In the genomic region with DNA sequence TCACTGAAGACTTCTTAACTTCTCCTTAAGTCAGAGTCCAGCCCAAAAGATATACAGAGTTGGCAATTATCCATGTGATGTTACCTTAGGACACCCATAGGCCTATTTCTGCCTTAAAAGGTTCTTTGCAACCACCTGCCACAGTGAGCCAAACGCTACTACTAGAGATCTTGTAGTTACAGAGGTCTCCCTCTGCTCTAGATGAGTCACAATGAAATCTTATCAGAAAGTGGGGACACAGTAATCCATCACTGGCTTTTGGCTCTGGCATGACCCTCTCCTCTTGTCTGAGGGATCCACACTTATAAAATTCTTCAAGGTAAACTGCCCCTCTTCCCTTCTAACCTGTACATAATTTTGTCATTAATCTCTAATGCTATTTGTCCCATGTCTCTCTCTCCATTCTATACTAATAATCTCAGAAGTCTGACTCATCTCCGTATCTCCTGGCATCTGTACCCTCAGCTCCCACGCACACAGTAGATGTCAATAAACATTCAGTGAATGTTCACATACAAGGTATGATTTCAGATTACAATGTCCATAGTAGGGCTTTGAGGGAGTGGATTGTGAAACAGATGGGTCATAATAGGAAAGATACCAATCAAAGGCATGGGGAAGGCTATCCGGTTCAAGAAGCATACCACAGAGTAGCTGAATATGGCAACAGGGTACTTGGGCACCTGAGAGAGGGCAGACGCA, we compare ENCODE assay signal across 8 cellular contexts.
DNase-seq lines count a peak whose midpoint lies in the region; ATAC-seq, FAIRE-seq and TF ChIP-seq lines count a peak whose summit lies in the region.

No MANE protein-coding gene starts in this region.

- intact Hi-C loops in Right ventricle myocardium inferior (cut with DNase I), result no loop called here

- H3K9me3 ChIP-seq in HEK293 (ENCODE audit: control insufficient read depth, insufficient read depth, low read depth, low read length), result no peaks in the 10 kb centered on the region

- H3K4me3 ChIP-seq in HEK293 (ENCODE audit: low read depth, low read length), result no peak overlapping the region

- H3K27ac ChIP-seq in HEK293 (ENCODE audit: extremely low read depth, low read depth, low read length), result no peak overlapping the region

- POLR2A ChIA-PET in HEK293 (lab: Yijun Ruan, JAX), result no interaction called here

- no peak for ATAC-seq in Right ventricle myocardium inferior

- DNase-seq in GM18507 (ENCODE audit: extremely low spot score, insufficient read length, low read depth) (no peak), RPMI7951 (ENCODE audit: low read depth) (peak; percentile 17), hepatic stellate cell (ENCODE audit: low spot score) (peak; percentile 8), DMS153 (lab: John Stamatoyannopoulos, UW) (no peak), Right ventricle myocardium inferior (ENCODE audit: missing footprints) (no peak), NCI-H1930 (lab: John Stamatoyannopoulos, UW) (no peak), HuH-7 (ENCODE audit: low spot score) (no peak)

- CTCF ChIA-PET in HEK293 (lab: Yijun Ruan, JAX), result interaction anchor here (1.4 kb wide), 1 partner anchor 110 kb away, joined by 6 read pairs; no protein-coding TSS in a partner anchor

- H3K36me3 ChIP-seq in HEK293 (ENCODE audit: control insufficient read depth in 2 of 2, insufficient read depth in 1 of 2, low read length in 2 of 2), result no peaks in the 10 kb centered on the region

- peaks cover 27% of the 10 kb centered on the region for H3K4me1 ChIP-seq in HEK293 (ENCODE audit: control insufficient read depth, insufficient read depth, low read length)

- no peak for TF ChIP-seq CTCF in HEK293 (tag by site-specific recombination; IDR thresholded peaks at IDR 0.05)

- FAIRE-seq in GM18507 (lab: Jason Lieb, UNC), result peak; percentile 89

TF ChIP-seq in HEK293, 187 proteins besides CTCF, POLR2A, EP300 and RAD21 (continues in another document):
- peak; percentile 50; the same call in 1 of the 2 replicates for TF ChIP-seq ZNF629 (tag by site-specific recombination; IDR thresholded peaks at IDR 0.05)
- TF ChIP-seq EGR2 (tag by site-specific recombination; IDR thresholded peaks at IDR 0.05; ENCODE audit: low read depth), result 0 out of 2 replicates have a peak, but pooled peaks have one; percentile 17
- TF ChIP-seq SETDB1 (IDR thresholded peaks at IDR 0.05; ENCODE audit: insufficient read length, low read length), result no peak
- TF ChIP-seq ZNF701 (tag by site-specific recombination; IDR thresholded peaks at IDR 0.05), result no peak
- no peak for TF ChIP-seq ZNF324 (tag by site-specific recombination; IDR thresholded peaks at IDR 0.05)
- peak; percentile 30; the same call in 1 of the 2 replicates for TF ChIP-seq ZNF394 (tag by site-specific recombination; IDR thresholded peaks at IDR 0.05; ENCODE audit: borderline replicate concordance)
- TF ChIP-seq, protein P1, sequence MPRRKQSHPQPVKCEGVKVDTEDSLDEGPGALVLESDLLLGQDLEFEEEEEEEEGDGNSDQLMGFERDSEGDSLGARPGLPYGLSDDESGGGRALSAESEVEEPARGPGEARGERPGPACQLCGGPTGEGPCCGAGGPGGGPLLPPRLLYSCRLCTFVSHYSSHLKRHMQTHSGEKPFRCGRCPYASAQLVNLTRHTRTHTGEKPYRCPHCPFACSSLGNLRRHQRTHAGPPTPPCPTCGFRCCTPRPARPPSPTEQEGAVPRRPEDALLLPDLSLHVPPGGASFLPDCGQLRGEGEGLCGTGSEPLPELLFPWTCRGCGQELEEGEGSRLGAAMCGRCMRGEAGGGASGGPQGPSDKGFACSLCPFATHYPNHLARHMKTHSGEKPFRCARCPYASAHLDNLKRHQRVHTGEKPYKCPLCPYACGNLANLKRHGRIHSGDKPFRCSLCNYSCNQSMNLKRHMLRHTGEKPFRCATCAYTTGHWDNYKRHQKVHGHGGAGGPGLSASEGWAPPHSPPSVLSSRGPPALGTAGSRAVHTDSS (tag by site-specific recombination; IDR thresholded peaks at IDR 0.05), result no peak
- TF ChIP-seq, protein P2, sequence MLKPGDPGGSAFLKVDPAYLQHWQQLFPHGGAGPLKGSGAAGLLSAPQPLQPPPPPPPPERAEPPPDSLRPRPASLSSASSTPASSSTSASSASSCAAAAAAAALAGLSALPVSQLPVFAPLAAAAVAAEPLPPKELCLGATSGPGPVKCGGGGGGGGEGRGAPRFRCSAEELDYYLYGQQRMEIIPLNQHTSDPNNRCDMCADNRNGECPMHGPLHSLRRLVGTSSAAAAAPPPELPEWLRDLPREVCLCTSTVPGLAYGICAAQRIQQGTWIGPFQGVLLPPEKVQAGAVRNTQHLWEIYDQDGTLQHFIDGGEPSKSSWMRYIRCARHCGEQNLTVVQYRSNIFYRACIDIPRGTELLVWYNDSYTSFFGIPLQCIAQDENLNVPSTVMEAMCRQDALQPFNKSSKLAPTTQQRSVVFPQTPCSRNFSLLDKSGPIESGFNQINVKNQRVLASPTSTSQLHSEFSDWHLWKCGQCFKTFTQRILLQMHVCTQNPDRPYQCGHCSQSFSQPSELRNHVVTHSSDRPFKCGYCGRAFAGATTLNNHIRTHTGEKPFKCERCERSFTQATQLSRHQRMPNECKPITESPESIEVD (tag by site-specific recombination; IDR thresholded peaks at IDR 0.05), result no peak
- TF ChIP-seq ZNF530 (tag by site-specific recombination; IDR thresholded peaks at IDR 0.05; ENCODE audit: low read depth), result no peak
- TF ChIP-seq ZNF473 (tag by site-specific recombination; IDR thresholded peaks at IDR 0.05), result no peak
- TF ChIP-seq ZNF777 (tag by site-specific recombination; IDR thresholded peaks at IDR 0.05; ENCODE audit: borderline replicate concordance), result no peak
- no peak for TF ChIP-seq ZFP3 (tag by site-specific recombination; IDR thresholded peaks at IDR 0.05; ENCODE audit: low read depth)
- TF ChIP-seq ZNF366 (tag by site-specific recombination; conservative IDR thresholded peaks at IDR 0.05), result peak; percentile 52
- TF ChIP-seq ZNF544 (tag by site-specific recombination; IDR thresholded peaks at IDR 0.05), result no peak
- no peak for TF ChIP-seq KLF9 (tag by site-specific recombination; IDR thresholded peaks at IDR 0.05; ENCODE audit: low read depth)
- TF ChIP-seq ZNF843 (tag by site-specific recombination; IDR thresholded peaks at IDR 0.05), result peak; percentile 28; the same call in 1 of the 2 replicates
- TF ChIP-seq, protein P3, sequence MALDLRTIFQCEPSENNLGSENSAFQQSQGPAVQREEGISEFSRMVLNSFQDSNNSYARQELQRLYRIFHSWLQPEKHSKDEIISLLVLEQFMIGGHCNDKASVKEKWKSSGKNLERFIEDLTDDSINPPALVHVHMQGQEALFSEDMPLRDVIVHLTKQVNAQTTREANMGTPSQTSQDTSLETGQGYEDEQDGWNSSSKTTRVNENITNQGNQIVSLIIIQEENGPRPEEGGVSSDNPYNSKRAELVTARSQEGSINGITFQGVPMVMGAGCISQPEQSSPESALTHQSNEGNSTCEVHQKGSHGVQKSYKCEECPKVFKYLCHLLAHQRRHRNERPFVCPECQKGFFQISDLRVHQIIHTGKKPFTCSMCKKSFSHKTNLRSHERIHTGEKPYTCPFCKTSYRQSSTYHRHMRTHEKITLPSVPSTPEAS (tag by site-specific recombination; IDR thresholded peaks at IDR 0.05), result no peak
- TF ChIP-seq ZNF830 (tag by site-specific recombination; IDR thresholded peaks at IDR 0.05; ENCODE audit: low read depth), result no peak
- TF ChIP-seq ZNF600 (tag by site-specific recombination; IDR thresholded peaks at IDR 0.05), result 0 out of 2 replicates have a peak, but pooled peaks have one; percentile 16
- TF ChIP-seq, protein P4, sequence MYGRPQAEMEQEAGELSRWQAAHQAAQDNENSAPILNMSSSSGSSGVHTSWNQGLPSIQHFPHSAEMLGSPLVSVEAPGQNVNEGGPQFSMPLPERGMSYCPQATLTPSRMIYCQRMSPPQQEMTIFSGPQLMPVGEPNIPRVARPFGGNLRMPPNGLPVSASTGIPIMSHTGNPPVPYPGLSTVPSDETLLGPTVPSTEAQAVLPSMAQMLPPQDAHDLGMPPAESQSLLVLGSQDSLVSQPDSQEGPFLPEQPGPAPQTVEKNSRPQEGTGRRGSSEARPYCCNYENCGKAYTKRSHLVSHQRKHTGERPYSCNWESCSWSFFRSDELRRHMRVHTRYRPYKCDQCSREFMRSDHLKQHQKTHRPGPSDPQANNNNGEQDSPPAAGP (tag by site-specific recombination; IDR thresholded peaks at IDR 0.05), result no peak
- no peak for TF ChIP-seq ZBTB8A (tag by site-specific recombination; IDR thresholded peaks at IDR 0.05)
- no peak for TF ChIP-seq ZNF776 (tag by site-specific recombination; IDR thresholded peaks at IDR 0.05; ENCODE audit: borderline replicate concordance)
- TF ChIP-seq ZNF48 (tag by site-specific recombination; IDR thresholded peaks at IDR 0.05), result no peak
- TF ChIP-seq ZNF112 (tag by site-specific recombination; IDR thresholded peaks at IDR 0.05), result no peak
- TF ChIP-seq ZNF76 (tag by site-specific recombination; IDR thresholded peaks at IDR 0.05; ENCODE audit: borderline replicate concordance, low read depth), result no peak
- no peak for TF ChIP-seq ZNF571 (tag by site-specific recombination; IDR thresholded peaks at IDR 0.05)
- no peak for TF ChIP-seq ZBTB17 (tag by site-specific recombination; IDR thresholded peaks at IDR 0.05)
- no peak for TF ChIP-seq ZNF423 (tag by site-specific recombination; IDR thresholded peaks at IDR 0.05)
- TF ChIP-seq ZNF747 (tag by site-specific recombination; IDR thresholded peaks at IDR 0.05), result no peak
- TF ChIP-seq KLF10 (tag by site-specific recombination; IDR thresholded peaks at IDR 0.05), result no peak
- TF ChIP-seq MZF1 (tag by site-specific recombination; IDR thresholded peaks at IDR 0.05; ENCODE audit: borderline replicate concordance), result no peak
- no peak for TF ChIP-seq ZNF785 (tag by site-specific recombination; IDR thresholded peaks at IDR 0.05)
- 0 out of 2 replicates have a peak, but pooled peaks have one; percentile 4 for TF ChIP-seq PRDM1 (tag by site-specific recombination; IDR thresholded peaks at IDR 0.05)

Comparison
In these comparisons a context has a peak if more than half of its experiments do, and no peak if none do; other contexts are left out.
1. DNase-seq: peak in RPMI7951 (single experiment) and hepatic stellate cell (single experiment); none in GM18507 (single experiment), DMS153 (single experiment), Right ventricle myocardium inferior (single experiment), NCI-H1930 (0 of 2) and HuH-7 (single experiment).